In genomic region chr13:96680898-96681297, GRCh38 we compare ENCODE assay signal across 34 cellular contexts.
"Had no signal": no experiment of that assay in that cellular context is flagged by ENCODE, and none has a peak within 500 bp of the region (broad histone marks: within the 10 kb centered on the region; RNA-seq: fewer than 3 reads in every experiment).

No MANE protein-coding gene starts in this region.

- H3K4me3 ChIP-seq: MG63 had no signal

- DNase-seq: Karpas-422, Kasumi-1, MG63, MM.1S, MV-4-11, NCI-H1048, NCI-H1092, NCI-H1092 treated with DMSO at 0.1 percent for 48 hours, NCI-H1105, NCI-H1105 treated with DMSO at 0.1 percent for 48 hours, NCI-H1417, NCI-H1417 treated with DMSO at 0.1 percent for 48 hours, NCI-H1436, NCI-H1436 treated with DMSO at 0.1 percent for 48 hours, NCI-H146, NCI-H1694, NCI-H1694 treated with DMSO at 0.1 percent for 48 hours, NCI-H187, NCI-H187 treated with DMSO at 0.1 percent for 48 hours, NCI-H1930, NCI-H2029, NCI-H2029 treated with DMSO at 0.1 percent for 48 hours, NCI-H2081, NCI-H2081 treated with DMSO at 0.1 percent for 48 hours, NCI-H2107, NCI-H2171, NCI-H2171 treated with DMSO at 0.1 percent for 48 hours, NCI-H2227 treated with DMSO at 0.1 percent for 48 hours, NCI-H226, NCI-H345, NCI-H446, NCI-H446 treated with DMSO at 0.1 percent for 48 hours, NCI-H510A, NCI-H510A treated with DMSO at 0.1 percent for 48 hours had no signal

- H3K36me3 ChIP-seq: MG63 had no signal

- H3K9me3 ChIP-seq: MG63 had no signal
